ENCODE assay signal across 8 cellular contexts in the genomic region with DNA sequence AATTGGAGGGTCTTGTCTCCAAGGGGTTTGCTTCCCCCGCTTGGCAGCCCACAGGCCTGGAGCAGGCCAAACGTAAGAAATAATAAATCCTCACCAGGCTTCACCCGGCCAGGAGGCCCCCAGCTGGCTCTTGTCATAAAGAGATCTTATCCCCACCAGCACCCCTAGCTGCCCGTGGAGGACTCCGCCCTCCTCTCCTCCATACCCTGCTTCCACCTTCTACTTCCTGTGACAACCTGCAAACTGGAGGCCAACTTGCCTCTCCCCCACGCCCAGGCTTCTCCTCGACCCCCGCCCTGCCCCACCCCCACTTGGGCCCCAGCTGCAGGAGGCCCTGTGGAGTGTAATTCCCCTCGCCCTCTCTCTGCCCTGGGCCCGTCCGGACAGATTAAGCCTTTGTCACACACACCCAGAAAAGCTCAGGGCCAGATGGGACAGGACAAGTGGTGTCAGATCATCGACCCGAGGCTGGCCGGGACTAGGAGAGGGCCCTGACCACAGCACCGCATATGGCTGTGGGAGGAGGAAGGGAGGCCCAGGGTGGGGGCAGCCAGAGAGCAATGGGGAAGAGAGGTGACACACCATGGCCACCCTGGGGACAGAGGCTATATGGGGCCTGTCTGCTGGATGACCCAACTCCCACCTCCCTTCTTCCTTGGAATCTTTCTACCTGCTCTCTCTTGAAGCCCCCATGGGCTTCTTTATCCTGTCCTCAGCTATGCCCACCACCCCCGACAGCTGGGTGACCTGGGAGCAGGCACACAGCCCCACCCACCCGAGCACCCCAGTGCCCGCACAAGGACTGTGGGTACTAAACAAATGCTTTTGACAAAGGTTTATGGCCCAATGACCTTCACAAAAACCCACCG. TPM values are rescaled to one million over a fixed set of nuclear protein-coding genes. Genes with fewer than 3 reads are reported as not detected.
DNase-seq lines count a peak whose midpoint lies in the region; ATAC-seq and TF ChIP-seq lines count a peak whose summit lies in the region.

No MANE protein-coding gene starts in this region.

- POLR2A ChIA-PET in OCI-LY7 (lab: Charles Lee), result no interaction called here

- TF ChIP-seq CTCF in OCI-LY7 (conservative IDR thresholded peaks at IDR 0.05; ENCODE audit: low read length) (no peak), chondrocyte (IDR thresholded peaks at IDR 0.05) (no peak), GM13977 (IDR thresholded peaks at IDR 0.05; ENCODE audit: extremely low read depth, insufficient read depth, missing control alignments) (no peak)

- no peak overlapping the region for H3K4me3 Mint-ChIP-seq in chondrocyte (ENCODE audit: unreplicated experiment)

- H3K36me3 ChIP-seq in OCI-LY7 (ENCODE audit: insufficient read depth, low read length) (no peaks in the 10 kb centered on the region), GM23248 (ENCODE audit: low read depth) (no peaks in the 10 kb centered on the region)

- 82 to 86% methylated on average over 17 to 19 of the region's 19 CpGs for WGBS in GM23248 (ENCODE audit: low coverage in 1 of 2, low lambda C conversion rate in 2 of 2, missing lambda C conversion rate in 2 of 2), 2 experiments

- peaks cover 30% of the 10 kb centered on the region for H3K4me1 ChIP-seq in OCI-LY7 (ENCODE audit: insufficient read depth, low read length, poor library complexity, severe bottlenecking)
- no peaks in the 10 kb centered on the region for H3K4me1 ChIP-seq in GM23248 (ENCODE audit: insufficient read depth)

- H3K9me2 ChIP-seq in OCI-LY7 (ENCODE audit: insufficient read depth, low read length), result no peaks in the 10 kb centered on the region
- H3K9me2 ChIP-seq in GM23248 (ENCODE audit: insufficient read depth), result no peaks in the 10 kb centered on the region

- H3K27me3 ChIP-seq in GM23248 (replicated peaks; ENCODE audit: insufficient read depth), result no peaks in the 10 kb centered on the region; the same call in 1 of the 2 replicates

- BruUV-seq in OCI-LY7 (replicated peaks; lab: Mats Ljungman, UMichigan), result no TSS peak

- H4K20me1 ChIP-seq in OCI-LY7 (ENCODE audit: insufficient read depth, low read length) (no peaks in the 10 kb centered on the region), GM23248 (ENCODE audit: insufficient read depth) (no peaks in the 10 kb centered on the region)

- H3K9me3 Mint-ChIP-seq in chondrocyte (ENCODE audit: low read depth), result no peaks in the 10 kb centered on the region

- peaks cover 30% of the 10 kb centered on the region for H3K4me1 Mint-ChIP-seq in chondrocyte (ENCODE audit: low read depth)

- H3K4me3 ChIP-seq in OCI-LY7 (ENCODE audit: low read depth, low read length, poor library complexity, severe bottlenecking) (no peak overlapping the region), GM23248 (no peak overlapping the region)

- H3K9me3 ChIP-seq in OCI-LY7 (ENCODE audit: low read length) (no peaks in the 10 kb centered on the region), GM23248 (ENCODE audit: low read depth) (no peaks in the 10 kb centered on the region)

- H3F3A ChIP-seq in GM23248 (ENCODE audit: insufficient read depth), result peaks cover 5% of the 10 kb centered on the region; the same call in 1 of the 2 replicates

- no peak overlapping the region for H3K9ac ChIP-seq in GM23248

- H3K27ac ChIP-seq in OCI-LY7 (ENCODE audit: low read depth, low read length, poor library complexity, severe bottlenecking) (no peak overlapping the region), GM23248 (no peak overlapping the region)

- peaks cover 4% of the 10 kb centered on the region for H3K27me3 Mint-ChIP-seq in chondrocyte (ENCODE audit: low read depth)

- H3K36me3 Mint-ChIP-seq in chondrocyte (ENCODE audit: low read depth), result no peaks in the 10 kb centered on the region

- H3K79me2 ChIP-seq in OCI-LY7 (ENCODE audit: insufficient read depth, low read depth, low read length) (no peaks in the 10 kb centered on the region), GM23248 (ENCODE audit: insufficient read depth) (no peaks in the 10 kb centered on the region)

- H3K4me2 ChIP-seq in OCI-LY7 (ENCODE audit: low read length) (peak overlapping the region; percentile 17; the same call in 1 of the 2 replicates), GM23248 (ENCODE audit: unreplicated experiment) (no peak overlapping the region)

- H3K27ac Mint-ChIP-seq in chondrocyte (ENCODE audit: unreplicated experiment), result no peak overlapping the region

- CTCF ChIA-PET in OCI-LY7 (lab: Charles Lee; ENCODE audit: unreplicated experiment), result interaction anchor here (0.5 kb wide), 1 partner anchor 40 kb away, joined by 3 read pairs; no protein-coding TSS in a partner anchor

- no peak overlapping the region for H2AFZ ChIP-seq in OCI-LY7 (ENCODE audit: low read length)
- no peak overlapping the region for H2AFZ ChIP-seq in GM23248

- DNase-seq in SKM-1 treated with dmso at 0.1 percent for 144 hours (lab: John Stamatoyannopoulos, UW; ENCODE audit: unreplicated experiment) (peak; percentile 67), SKM-1 (lab: John Stamatoyannopoulos, UW; ENCODE audit: unreplicated experiment) (no peak), OCI-LY7 (ENCODE audit: low spot score) (peak; percentile 33), chondrocyte (ENCODE audit: low spot score) (peak; percentile 72), pons (ENCODE audit: low spot score) (peak; percentile 36), GM13977 (ENCODE audit: low spot score) (no peak), GM23248 (no peak)

- intact Hi-C loops in OCI-LY7 (cut with micrococcal nuclease; ENCODE audit: unreplicated experiment), result no loop called here

- ATAC-seq in GM19397 (IDR thresholded peaks at IDR 0.05; ENCODE audit: unreplicated experiment), result no peak

- in situ Hi-C loops in GM13977 (cut with MboI; ENCODE audit: low pct_unique_long_range_greater_than_20kb, low sequenced_read_pairs, unreplicated experiment) (no loop called here), GM23248 (cut with MboI) (no loop called here)

RNA-seq across cellular contexts. Expression of a gene that starts 3.9 kb away (rescaled TPM):
- 1.5 and 4.2 TPM in 2 replicates for total RNA-seq in OCI-LY7 (2014; rRNA removed; shearing (Covaris generic))
- 3.3 and 3.9 TPM in 2 replicates for total RNA-seq in OCI-LY7 (2022)
- 37.7 to 42.7 TPM (median 40.0 TPM) in 3 replicates for total RNA-seq in chondrocyte
- total RNA-seq in GM23248 (2014; rRNA removed; shearing (Covaris generic)), result 5.2 and 8.7 TPM in 2 replicates
- polyA plus RNA-seq in GM23248 (2016; fragmentation: Nextera tagmentation; extraction: Ambion mirVana), result 7.9 and 8.3 TPM in 2 replicates

Comparison
In these comparisons a context has a peak if more than half of its experiments do, and no peak if none do; other contexts are left out.
1. DNase-seq: peak in SKM-1 treated with dmso at 0.1 percent for 144 hours (single experiment), OCI-LY7 (single experiment), chondrocyte (single experiment) and pons (single experiment); none in SKM-1 (single experiment), GM13977 (single experiment) and GM23248 (single experiment).